In genomic region chr3:56291244-56291680, GRCh38 we compare ENCODE assay signal across 12 cellular contexts.
DNase-seq lines count a peak whose midpoint lies in the region; ATAC-seq lines count a peak whose summit lies in the region.
"Had no signal": no experiment of that assay in that cellular context is flagged by ENCODE, and none has a peak within 500 bp of the region (broad histone marks: within the 10 kb centered on the region; RNA-seq: fewer than 3 reads in every experiment).

No MANE protein-coding gene starts in this region.

- ATAC-seq in HG03039 (IDR thresholded peaks at IDR 0.05; ENCODE audit: unreplicated experiment): peak; percentile 44

- H3K4me3 Mint-ChIP-seq in activated T-helper 2 cell treated with anti-CD3 and anti-CD28 coated beads, Interferon-gamma antibody, Interleukin-2, Interleukin-4, amounts not matched to agents 10 μg/mL and 5 μg/mL and 100 μg/mL, durations not matched to agents 14 hours and 24 hours and 36 hours (ENCODE audit: low read depth): no peak overlapping the region
- H3K4me3 Mint-ChIP-seq: neural progenitor cell; stimulated activated naive CD8-positive, alpha-beta T cell treated with anti-CD3 and anti-CD28 coated beads, Interleukin-15, Interleukin-2, amounts not matched to agents 100 ng/mL and 50 ng/mL, for 24 hours had no signal

- H3K36me3 Mint-ChIP-seq in activated T-helper 2 cell treated with anti-CD3 and anti-CD28 coated beads, Interferon-gamma antibody, Interleukin-2, Interleukin-4, amounts not matched to agents 10 μg/mL and 5 μg/mL and 100 μg/mL, durations not matched to agents 14 hours and 24 hours and 36 hours (ENCODE audit: low read depth): no peaks in the 10 kb centered on the region

- intact Hi-C loops in activated T-helper 2 cell treated with anti-CD3 and anti-CD28 coated beads, Interferon-gamma antibody, Interleukin-2, Interleukin-4, amounts not matched to agents 10 μg/mL and 5 μg/mL and 100 μg/mL, durations not matched to agents 14 hours and 24 hours and 36 hours (cut with micrococcal nuclease): loop anchor here (2.0 to 5.0 kb wide), 2 partner anchors 14 to 159 kb away; no protein-coding TSS in a partner anchor

- H3K27ac Mint-ChIP-seq in activated T-helper 2 cell treated with anti-CD3 and anti-CD28 coated beads, Interferon-gamma antibody, Interleukin-2, Interleukin-4, amounts not matched to agents 10 μg/mL and 5 μg/mL and 100 μg/mL, durations not matched to agents 14 hours and 24 hours and 36 hours: peak overlapping the region; percentile 62
- H3K27ac Mint-ChIP-seq: neural progenitor cell; stimulated activated naive CD8-positive, alpha-beta T cell treated with anti-CD3 and anti-CD28 coated beads, Interleukin-15, Interleukin-2, amounts not matched to agents 100 ng/mL and 50 ng/mL, for 24 hours had no signal

- peak; percentile 9 for DNase-seq in NK-92 treated with Interleukin-12 subunit alpha and Interleukin-12 subunit beta, amount 100 ng/mL, for 24 hours (lab: John Stamatoyannopoulos, UW)
- DNase-seq in NK-92 (lab: John Stamatoyannopoulos, UW; ENCODE audit: unreplicated experiment): no peak
- no peak for DNase-seq in activated T-helper 2 cell treated with anti-CD3 and anti-CD28 coated beads, Interferon-gamma antibody, Interleukin-2, Interleukin-4, amounts not matched to agents 10 μg/mL and 5 μg/mL and 100 μg/mL, durations not matched to agents 14 hours and 24 hours and 36 hours (ENCODE audit: low spot score)
- peak; percentile 96 for DNase-seq in renal cortical epithelial cell (ENCODE audit: low read depth)
- DNase-seq in GOT3 (lab: John Stamatoyannopoulos, UW): no peak
- no peak for DNase-seq in globus pallidus (ENCODE audit: low spot score)
- no peak for DNase-seq in DMS 273 (lab: John Stamatoyannopoulos, UW; ENCODE audit: unreplicated experiment)
- DNase-seq: 8988T, kidney glomerular epithelial cell had no signal

- peaks cover 32% of the 10 kb centered on the region for H3K4me1 Mint-ChIP-seq in activated T-helper 2 cell treated with anti-CD3 and anti-CD28 coated beads, Interferon-gamma antibody, Interleukin-2, Interleukin-4, amounts not matched to agents 10 μg/mL and 5 μg/mL and 100 μg/mL, durations not matched to agents 14 hours and 24 hours and 36 hours (ENCODE audit: low read depth)

- no peaks in the 10 kb centered on the region for H3K27me3 Mint-ChIP-seq in activated T-helper 2 cell treated with anti-CD3 and anti-CD28 coated beads, Interferon-gamma antibody, Interleukin-2, Interleukin-4, amounts not matched to agents 10 μg/mL and 5 μg/mL and 100 μg/mL, durations not matched to agents 14 hours and 24 hours and 36 hours (ENCODE audit: low read depth)

- H3K9me3 Mint-ChIP-seq in activated T-helper 2 cell treated with anti-CD3 and anti-CD28 coated beads, Interferon-gamma antibody, Interleukin-2, Interleukin-4, amounts not matched to agents 10 μg/mL and 5 μg/mL and 100 μg/mL, durations not matched to agents 14 hours and 24 hours and 36 hours: peaks cover 3% of the 10 kb centered on the region
- H3K9me3 Mint-ChIP-seq: neural progenitor cell had no signal

Comparison
In these comparisons a context has a peak if more than half of its experiments do, and no peak if none do; other contexts are left out.
1. DNase-seq: peak in NK-92 treated with Interleukin-12 subunit alpha and Interleukin-12 subunit beta, amount 100 ng/mL, for 24 hours (single experiment) and renal cortical epithelial cell (single experiment); none in NK-92 (single experiment), activated T-helper 2 cell treated with anti-CD3 and anti-CD28 coated beads, Interferon-gamma antibody, Interleukin-2, Interleukin-4, amounts not matched to agents 10 μg/mL and 5 μg/mL and 100 μg/mL, durations not matched to agents 14 hours and 24 hours and 36 hours (single experiment), GOT3 (single experiment), globus pallidus (single experiment) and DMS 273 (single experiment).